1 cellular context compared by ENCODE assay signal in the genomic region with DNA sequence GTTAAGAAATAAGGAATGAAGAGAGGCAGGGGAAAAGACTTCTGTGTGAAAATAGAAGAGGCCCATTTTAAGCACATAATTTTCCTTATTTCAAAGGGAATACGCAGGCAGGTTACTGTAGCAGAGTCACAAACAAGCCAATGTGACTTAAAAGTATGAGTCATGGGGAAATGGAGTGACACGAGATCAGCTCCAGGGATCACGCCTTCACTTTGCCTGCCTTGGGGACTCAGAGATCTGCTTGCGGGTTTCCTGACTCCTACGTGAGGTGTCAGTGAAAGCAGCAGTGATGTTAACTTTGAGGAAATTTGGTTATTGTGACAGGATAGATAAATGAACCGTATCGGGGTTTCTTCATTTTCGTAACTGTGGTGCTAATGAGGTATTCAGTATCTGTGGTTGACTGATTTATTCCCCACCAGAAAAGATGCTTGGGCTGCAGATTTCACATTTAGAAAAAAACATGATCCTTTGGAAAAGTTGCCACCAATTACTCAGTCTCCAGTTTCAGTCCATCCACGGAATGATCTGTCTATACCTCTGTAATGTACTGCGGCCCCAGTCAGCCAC.
TF ChIP-seq lines count a peak whose summit lies in the region.

No MANE protein-coding gene starts in this region.

TF ChIP-seq in HCT116, 20 proteins besides CTCF, POLR2A, EP300 and RAD21:
- no peak for TF ChIP-seq SRF (IDR thresholded peaks at IDR 0.05; ENCODE audit: low read depth)
- TF ChIP-seq JUND (IDR thresholded peaks at IDR 0.05): no peak
- TF ChIP-seq POLR2AphosphoS5 (IDR thresholded peaks at IDR 0.05; ENCODE audit: low read depth, low read length): no peak
- TF ChIP-seq CEBPB (IDR thresholded peaks at IDR 0.05; ENCODE audit: low read depth): no peak
- no peak for TF ChIP-seq CBX3 (IDR thresholded peaks at IDR 0.05; ENCODE audit: low read depth)
- no peak for TF ChIP-seq EGR1 (IDR thresholded peaks at IDR 0.05; ENCODE audit: low read depth)
- no peak; the same call in 1 of the 2 replicates for TF ChIP-seq FOSL1 (IDR thresholded peaks at IDR 0.05; ENCODE audit: low read depth)
- no peak for TF ChIP-seq TCF7L2 (IDR thresholded peaks at IDR 0.05; ENCODE audit: borderline replicate concordance, extremely low read depth, insufficient read depth, insufficient read length)
- no peak for TF ChIP-seq EZH2phosphoT487 (IDR thresholded peaks at IDR 0.05; ENCODE audit: borderline replicate concordance)
- no peak for TF ChIP-seq EZH2 (IDR thresholded peaks at IDR 0.05)
- no peak for TF ChIP-seq SP1 (IDR thresholded peaks at IDR 0.05; ENCODE audit: low read depth)
- no peak for TF ChIP-seq ELF1 (IDR thresholded peaks at IDR 0.05; ENCODE audit: borderline replicate concordance, low read depth)
- TF ChIP-seq, protein P1, sequence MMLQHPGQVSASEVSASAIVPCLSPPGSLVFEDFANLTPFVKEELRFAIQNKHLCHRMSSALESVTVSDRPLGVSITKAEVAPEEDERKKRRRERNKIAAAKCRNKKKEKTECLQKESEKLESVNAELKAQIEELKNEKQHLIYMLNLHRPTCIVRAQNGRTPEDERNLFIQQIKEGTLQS (IDR thresholded peaks at IDR 0.05): no peak
- TF ChIP-seq ZNF274 (IDR thresholded peaks at IDR 0.05; ENCODE audit: low read depth, low read length): no peak
- TF ChIP-seq, protein P2, sequence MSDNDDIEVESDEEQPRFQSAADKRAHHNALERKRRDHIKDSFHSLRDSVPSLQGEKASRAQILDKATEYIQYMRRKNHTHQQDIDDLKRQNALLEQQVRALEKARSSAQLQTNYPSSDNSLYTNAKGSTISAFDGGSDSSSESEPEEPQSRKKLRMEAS (IDR thresholded peaks at IDR 0.05): no peak
- TF ChIP-seq, protein P3, sequence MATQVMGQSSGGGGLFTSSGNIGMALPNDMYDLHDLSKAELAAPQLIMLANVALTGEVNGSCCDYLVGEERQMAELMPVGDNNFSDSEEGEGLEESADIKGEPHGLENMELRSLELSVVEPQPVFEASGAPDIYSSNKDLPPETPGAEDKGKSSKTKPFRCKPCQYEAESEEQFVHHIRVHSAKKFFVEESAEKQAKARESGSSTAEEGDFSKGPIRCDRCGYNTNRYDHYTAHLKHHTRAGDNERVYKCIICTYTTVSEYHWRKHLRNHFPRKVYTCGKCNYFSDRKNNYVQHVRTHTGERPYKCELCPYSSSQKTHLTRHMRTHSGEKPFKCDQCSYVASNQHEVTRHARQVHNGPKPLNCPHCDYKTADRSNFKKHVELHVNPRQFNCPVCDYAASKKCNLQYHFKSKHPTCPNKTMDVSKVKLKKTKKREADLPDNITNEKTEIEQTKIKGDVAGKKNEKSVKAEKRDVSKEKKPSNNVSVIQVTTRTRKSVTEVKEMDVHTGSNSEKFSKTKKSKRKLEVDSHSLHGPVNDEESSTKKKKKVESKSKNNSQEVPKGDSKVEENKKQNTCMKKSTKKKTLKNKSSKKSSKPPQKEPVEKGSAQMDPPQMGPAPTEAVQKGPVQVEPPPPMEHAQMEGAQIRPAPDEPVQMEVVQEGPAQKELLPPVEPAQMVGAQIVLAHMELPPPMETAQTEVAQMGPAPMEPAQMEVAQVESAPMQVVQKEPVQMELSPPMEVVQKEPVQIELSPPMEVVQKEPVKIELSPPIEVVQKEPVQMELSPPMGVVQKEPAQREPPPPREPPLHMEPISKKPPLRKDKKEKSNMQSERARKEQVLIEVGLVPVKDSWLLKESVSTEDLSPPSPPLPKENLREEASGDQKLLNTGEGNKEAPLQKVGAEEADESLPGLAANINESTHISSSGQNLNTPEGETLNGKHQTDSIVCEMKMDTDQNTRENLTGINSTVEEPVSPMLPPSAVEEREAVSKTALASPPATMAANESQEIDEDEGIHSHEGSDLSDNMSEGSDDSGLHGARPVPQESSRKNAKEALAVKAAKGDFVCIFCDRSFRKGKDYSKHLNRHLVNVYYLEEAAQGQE (IDR thresholded peaks at IDR 0.05; ENCODE audit: low read depth): no peak
- TF ChIP-seq YY1 (IDR thresholded peaks at IDR 0.05; ENCODE audit: extremely low read depth, insufficient replicate concordance, low read depth, low read length): no peak
- no peak for TF ChIP-seq SIN3A (IDR thresholded peaks at IDR 0.05; ENCODE audit: low read depth)
- TF ChIP-seq, protein P4, sequence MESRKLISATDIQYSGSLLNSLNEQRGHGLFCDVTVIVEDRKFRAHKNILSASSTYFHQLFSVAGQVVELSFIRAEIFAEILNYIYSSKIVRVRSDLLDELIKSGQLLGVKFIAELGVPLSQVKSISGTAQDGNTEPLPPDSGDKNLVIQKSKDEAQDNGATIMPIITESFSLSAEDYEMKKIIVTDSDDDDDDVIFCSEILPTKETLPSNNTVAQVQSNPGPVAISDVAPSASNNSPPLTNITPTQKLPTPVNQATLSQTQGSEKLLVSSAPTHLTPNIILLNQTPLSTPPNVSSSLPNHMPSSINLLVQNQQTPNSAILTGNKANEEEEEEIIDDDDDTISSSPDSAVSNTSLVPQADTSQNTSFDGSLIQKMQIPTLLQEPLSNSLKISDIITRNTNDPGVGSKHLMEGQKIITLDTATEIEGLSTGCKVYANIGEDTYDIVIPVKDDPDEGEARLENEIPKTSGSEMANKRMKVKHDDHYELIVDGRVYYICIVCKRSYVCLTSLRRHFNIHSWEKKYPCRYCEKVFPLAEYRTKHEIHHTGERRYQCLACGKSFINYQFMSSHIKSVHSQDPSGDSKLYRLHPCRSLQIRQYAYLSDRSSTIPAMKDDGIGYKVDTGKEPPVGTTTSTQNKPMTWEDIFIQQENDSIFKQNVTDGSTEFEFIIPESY (IDR thresholded peaks at IDR 0.05; ENCODE audit: extremely low read depth, insufficient replicate concordance, low read length): no peak
TF ChIP-seq in HCT116: peak in this region for 0.
